In the genomic region with DNA sequence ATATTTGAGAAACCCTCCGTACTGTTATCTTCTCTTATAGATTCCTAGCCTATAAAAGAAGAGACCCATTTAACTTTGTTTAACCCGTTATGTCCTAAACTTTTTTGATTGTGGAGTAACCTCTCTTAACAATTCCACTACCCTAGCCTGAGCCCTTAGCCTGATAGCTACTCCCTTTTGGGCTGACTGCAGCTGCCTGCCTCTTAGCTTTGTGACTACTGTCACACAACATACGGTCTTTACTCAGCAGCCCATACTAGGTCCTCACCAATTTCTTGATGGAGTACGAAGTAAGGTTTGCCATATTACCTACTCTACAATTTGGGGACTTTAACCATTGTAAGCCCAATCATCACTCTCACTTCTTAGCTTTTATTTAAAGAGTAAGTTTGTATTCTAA, we compare ENCODE assay signal across 12 cellular contexts.
DNase-seq lines count a peak whose midpoint lies in the region; ATAC-seq, FAIRE-seq and TF ChIP-seq lines count a peak whose summit lies in the region.
"Had no signal": no experiment of that assay in that cellular context is flagged by ENCODE, and none has a peak within 500 bp of the region (broad histone marks: within the 10 kb centered on the region; RNA-seq: fewer than 3 reads in every experiment).

No MANE protein-coding gene starts in this region.

- H2BK120ac ChIP-seq in H1 (replicated peaks; ENCODE audit: low read depth, low read length), result no peak overlapping the region

- no peaks in the 10 kb centered on the region for H3K79me2 ChIP-seq in H1 (ENCODE audit: control insufficient read depth in 1 of 2, insufficient read depth in 2 of 2, low read length in 2 of 2)

- no peak overlapping the region for H3K56ac ChIP-seq in H1 (replicated peaks; ENCODE audit: insufficient read length, low read depth, low read length)

- H3K9me3 Mint-ChIP-seq in activated T-cell treated with anti-CD3 and anti-CD28 coated beads, Interleukin-2, amount 50 U/mL, for 24 hours, result peaks cover 12% of the 10 kb centered on the region

- FAIRE-seq in H1 (lab: Jason Lieb, UNC), result no peak
- FAIRE-seq: TTC549 had no signal

- peak overlapping the region; percentile 64; the same call in 1 of the 2 replicates for H2BK20ac ChIP-seq in H1 (ENCODE audit: low read length)

- no peak overlapping the region for H3K4ac ChIP-seq in H1 (replicated peaks; ENCODE audit: insufficient read length, low read depth, low read length)

- no peak overlapping the region for H3K4me3 ChIP-seq in H1 (ENCODE audit: extremely low read depth in 1 of 4, insufficient read depth in 2 of 4, low read depth in 3 of 4, low read length in 4 of 4)

- no peak overlapping the region for H2BK5ac ChIP-seq in H1 (ENCODE audit: low read depth, low read length)

- H4K20me1 ChIP-seq in H1 (replicated peaks in 1 of 2; ENCODE audit: control insufficient read depth in 1 of 2, insufficient read depth in 2 of 2, low read length in 2 of 2), result no peaks in the 10 kb centered on the region

- no peak overlapping the region for H3K14ac ChIP-seq in H1 (ENCODE audit: insufficient read length)

- CTCF ChIA-PET in H1 (lab: Charles Lee; ENCODE audit: partially characterized antibody) (interaction anchor here (0.6 to 1.2 kb wide), 4 partner anchors 13 to 67 kb away, joined by 3 read pairs; no protein-coding TSS in a partner anchor), RWPE1 (lab: Yijun Ruan, JAX) (no interaction called here)

- H3K23ac ChIP-seq in H1 (ENCODE audit: insufficient read length), result no peak overlapping the region

- TF ChIP-seq CTCF in H1 (IDR thresholded peaks at IDR 0.05; ENCODE audit: control extremely low read depth in 1 of 3, insufficient read depth in 1 of 3, low read depth in 1 of 3, low read length in 3 of 3), result no peak
- no peak for TF ChIP-seq CTCF in RWPE1 (conservative IDR thresholded peaks at IDR 0.05; ENCODE audit: low read depth)

- H3K9ac ChIP-seq in H1 (replicated peaks in 1 of 4; ENCODE audit: extremely low read depth in 1 of 4, low read depth in 3 of 4, low read length in 3 of 4), result no peak overlapping the region

- peaks cover 38% of the 10 kb centered on the region for H3K27me3 Mint-ChIP-seq in activated T-cell treated with anti-CD3 and anti-CD28 coated beads, Interleukin-2, amount 50 U/mL, for 24 hours

- H2AFZ ChIP-seq in H1 (ENCODE audit: low read length), result no peak overlapping the region

- H3K4me2 ChIP-seq in H1 (ENCODE audit: insufficient read depth in 1 of 2, low read depth in 2 of 2, low read length in 2 of 2), result no peak overlapping the region

- H4K91ac ChIP-seq in H1 (replicated peaks; ENCODE audit: insufficient read length, low read length), result peak overlapping the region; percentile 59

- no peak overlapping the region for H2BK15ac ChIP-seq in H1 (ENCODE audit: low read length)

- H2AK5ac ChIP-seq in H1 (ENCODE audit: low read depth, low read length), result no peak overlapping the region

- no peak for TF ChIP-seq POLR2A in GM18505 (IDR thresholded peaks at IDR 0.05; ENCODE audit: borderline replicate concordance, extremely low read depth, insufficient read depth, insufficient read length)
- no peak for TF ChIP-seq POLR2A in H1 (IDR thresholded peaks at IDR 0.05; ENCODE audit: control extremely low read depth in 1 of 2, low read depth in 2 of 2, low read length in 2 of 2)

- H3K79me1 ChIP-seq in H1 (ENCODE audit: low read depth, low read length), result no peaks in the 10 kb centered on the region

- H3K27me3 ChIP-seq in H1 (replicated peaks in 1 of 4; ENCODE audit: control insufficient read depth in 3 of 4, extremely low read depth in 1 of 4, insufficient read depth in 3 of 4, low read length in 3 of 4), result peaks cover 0 to 2% (median 0%) of the 10 kb centered on the region in 4 experiments; a peak in 1 of 7 replicates

- H3K23me2 ChIP-seq in H1 (ENCODE audit: low read depth, low read length), result no peaks in the 10 kb centered on the region

- no peak for TF ChIP-seq RAD21 in H1 (IDR thresholded peaks at IDR 0.05 in 1 of 2, conservative IDR thresholded peaks at IDR 0.05 in 1 of 2; ENCODE audit: low read depth in 2 of 2, low read length in 2 of 2)

- no peak overlapping the region for H3K27ac ChIP-seq in H1 (ENCODE audit: low read depth, low read length)
- H3K27ac ChIP-seq in RWPE1, result no peak overlapping the region

- H2BK12ac ChIP-seq in H1 (ENCODE audit: low read depth, low read length), result no peak overlapping the region

- no peak overlapping the region for H4K8ac ChIP-seq in H1 (ENCODE audit: extremely low read depth, insufficient read depth, low read length)

- peaks cover 0 to 4% (median 1%) of the 10 kb centered on the region in 4 experiments; a peak in 2 of 7 replicates for H3K4me1 ChIP-seq in H1 (replicated peaks in 1 of 4; ENCODE audit: control insufficient read depth in 3 of 4, insufficient read depth in 4 of 4, low read length in 3 of 4)

- H3K9me3 ChIP-seq in H1 (ENCODE audit: insufficient read depth in 2 of 2, low read depth in 1 of 2, low read length in 1 of 2), result peaks cover 16 to 19% of the 10 kb centered on the region in 2 experiments

- H3K18ac ChIP-seq in H1 (ENCODE audit: extremely low read depth, low read length), result peak overlapping the region; percentile 20; the same call in 1 of the 2 replicates

- no peak overlapping the region for H3K4me3 Mint-ChIP-seq in activated T-cell treated with anti-CD3 and anti-CD28 coated beads, Interleukin-2, amount 50 U/mL, for 24 hours

- POLR2A ChIA-PET in H1 (lab: Charles Lee; ENCODE audit: partially characterized antibody) (no interaction called here), RWPE1 (lab: Yijun Ruan, JAX; ENCODE audit: low non-redundant PET) (no interaction called here)

- no peak overlapping the region for H4K5ac ChIP-seq in H1 (ENCODE audit: insufficient read length, low read depth, low read length)

- no peaks in the 10 kb centered on the region for H3K36me3 Mint-ChIP-seq in activated T-cell treated with anti-CD3 and anti-CD28 coated beads, Interleukin-2, amount 50 U/mL, for 24 hours (ENCODE audit: low read depth)

- no peaks in the 10 kb centered on the region for H3K4me1 Mint-ChIP-seq in activated T-cell treated with anti-CD3 and anti-CD28 coated beads, Interleukin-2, amount 50 U/mL, for 24 hours (ENCODE audit: low read depth)

- DNase-seq in H1 (ENCODE audit: low read depth in 1 of 2, low spot score in 2 of 2) (no peak), RWPE1 (ENCODE audit: low spot score) (no peak), GF-D8 (lab: John Stamatoyannopoulos, UW) (no peak)
- DNase-seq in stimulated activated CD8-positive, alpha-beta memory T cell treated with anti-CD3 and anti-CD28 coated beads, Interleukin-4, amount 100 ng/mL, for 48 hours, result no peak
- no peak for DNase-seq in activated T-cell treated with anti-CD3 and anti-CD28 coated beads, Interleukin-2, amount 50 U/mL, for 24 hours
- DNase-seq: glutamatergic neuron, substantia nigra had no signal

- 91% methylated on average over 4 of the region's 4 CpGs; no CpG with 5 or more reads in 1 of the 2 experiments for WGBS in H1 (ENCODE audit: extremely low coverage in 1 of 2, insufficient coverage in 1 of 2, insufficient read length in 1 of 2, insufficient replicate concordance in 2 of 2, low coverage in 1 of 2, low lambda C conversion rate in 2 of 2, missing lambda C conversion rate in 1 of 2), 2 experiments

- peaks cover 0 to 13% (median 0%) of the 10 kb centered on the region in 4 experiments; a peak in 2 of 8 replicates for H3K36me3 ChIP-seq in H1 (ENCODE audit: control insufficient read depth in 2 of 4, insufficient read depth in 4 of 4, low read length in 3 of 4)

- no peak for TF ChIP-seq EP300 in H1 (IDR thresholded peaks at IDR 0.05; ENCODE audit: borderline replicate concordance in 1 of 2, low read depth in 2 of 2, low read length in 2 of 2)

- H3K27ac Mint-ChIP-seq in activated T-cell treated with anti-CD3 and anti-CD28 coated beads, Interleukin-2, amount 50 U/mL, for 24 hours, result no peak overlapping the region

- ATAC-seq in GM18505 (IDR thresholded peaks at IDR 0.05; ENCODE audit: unreplicated experiment) (peak; percentile 43), GM21528 (IDR thresholded peaks at IDR 0.05; ENCODE audit: low FRiP score, unreplicated experiment) (peak; percentile 51), HG03378 (IDR thresholded peaks at IDR 0.05; ENCODE audit: unreplicated experiment) (peak; percentile 44)
- ATAC-seq: sciatic nerve had no signal

TF ChIP-seq in H1, 55 proteins besides CTCF, POLR2A, EP300 and RAD21:
- TF ChIP-seq KDM1A (IDR thresholded peaks at IDR 0.05; ENCODE audit: borderline replicate concordance, low read length) (no peak), TAF7 (optimal IDR thresholded peaks at IDR 0.05; ENCODE audit: borderline replicate concordance, low read depth, low read length) (no peak), FOSL1 (IDR thresholded peaks at IDR 0.05; ENCODE audit: insufficient read depth, low read depth, low read length) (no peak), GTF2F1 (IDR thresholded peaks at IDR 0.05; ENCODE audit: borderline replicate concordance, low read depth, low read length) (no peak), TEAD4 (IDR thresholded peaks at IDR 0.05; ENCODE audit: low read depth, low read length) (no peak), CTBP2 (IDR thresholded peaks at IDR 0.05; ENCODE audit: borderline replicate concordance, insufficient read depth, insufficient read length, low read length) (no peak), ZNF274 (IDR thresholded peaks at IDR 0.05; ENCODE audit: borderline replicate concordance, extremely low read depth, low read length) (no peak), POU5F1 (IDR thresholded peaks at IDR 0.05; ENCODE audit: low read depth, low read length) (no peak), HDAC6 (IDR thresholded peaks at IDR 0.05; ENCODE audit: low read depth, low read length) (no peak)
- TF ChIP-seq, protein P1, sequence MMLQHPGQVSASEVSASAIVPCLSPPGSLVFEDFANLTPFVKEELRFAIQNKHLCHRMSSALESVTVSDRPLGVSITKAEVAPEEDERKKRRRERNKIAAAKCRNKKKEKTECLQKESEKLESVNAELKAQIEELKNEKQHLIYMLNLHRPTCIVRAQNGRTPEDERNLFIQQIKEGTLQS (IDR thresholded peaks at IDR 0.05; ENCODE audit: insufficient read depth, low read depth, low read length), result no peak
